15 cellular contexts compared by ENCODE assay signal in genomic region chr4:40038972-40039371, GRCh38.
DNase-seq lines count a peak whose midpoint lies in the region; ATAC-seq and TF ChIP-seq lines count a peak whose summit lies in the region.
"Had no signal": no experiment of that assay in that cellular context is flagged by ENCODE, and none has a peak within 500 bp of the region (broad histone marks: within the 10 kb centered on the region; RNA-seq: fewer than 3 reads in every experiment).

No MANE protein-coding gene starts in this region.

- no peaks in the 10 kb centered on the region for H3K27me3 ChIP-seq in RWPE2 (ENCODE audit: insufficient read depth, poor library complexity, severe bottlenecking)
- H3K27me3 ChIP-seq: SJSA1, thyroid gland had no signal

- peak; percentile 89 for ATAC-seq in RWPE2 (ENCODE audit: low read depth)
- ATAC-seq in GM21390 (IDR thresholded peaks at IDR 0.05; ENCODE audit: unreplicated experiment): no peak
- ATAC-seq: activated T-helper 17 cell treated with anti-CD3 and anti-CD28 coated beads, Interleukin-2, amount 50 U/mL, for 72 hours had no signal

- H3K36me3 ChIP-seq in RWPE2 (ENCODE audit: low read depth): no peaks in the 10 kb centered on the region
- H3K36me3 ChIP-seq: SJSA1, thyroid gland had no signal

- H3K4me3 ChIP-seq in RWPE2 (ENCODE audit: severe bottlenecking) (no peak overlapping the region), fibroblast of mammary gland (ENCODE audit: control insufficient read depth, low read depth, low read length) (no peak overlapping the region)
- H3K4me3 ChIP-seq: SJSA1, smooth muscle cell, thyroid gland had no signal

- peak overlapping the region; percentile 46 for H3K27ac ChIP-seq in RWPE2 (ENCODE audit: poor library complexity, severe bottlenecking)
- H3K27ac ChIP-seq: SJSA1, thyroid gland had no signal

- no peaks in the 10 kb centered on the region for H3K9me3 ChIP-seq in RWPE2 (ENCODE audit: severe bottlenecking)
- H3K9me3 ChIP-seq: SJSA1, thyroid gland had no signal

- TF ChIP-seq CTCF in RWPE2 (IDR thresholded peaks at IDR 0.05; ENCODE audit: poor library complexity, severe bottlenecking): no peak
- no peak for TF ChIP-seq CTCF in fibroblast of mammary gland (conservative IDR thresholded peaks at IDR 0.05; ENCODE audit: control insufficient read depth, insufficient read depth, low read depth, low read length)

- peaks cover 4% of the 10 kb centered on the region for H3K4me1 ChIP-seq in RWPE2 (ENCODE audit: insufficient read depth, poor library complexity, severe bottlenecking)
- H3K4me1 ChIP-seq: SJSA1, thyroid gland had no signal

- DNase-seq in HCEC 1CT (peak; percentile 78), RWPE2 (ENCODE audit: low spot score) (no peak), fibroblast of mammary gland (ENCODE audit: low read depth) (peak; percentile 72), stromal cell of bone marrow (ENCODE audit: low read depth) (peak; percentile 18), LoVo (ENCODE audit: low spot score) (no peak)
- no peak for DNase-seq in activated CD4-positive, alpha-beta T cell treated with anti-CD3 and anti-CD28 coated beads, Interleukin-2, amount 50 U/mL, for 48 hours
- DNase-seq: activated CD4-positive, CD25-positive, alpha-beta regulatory T cell treated with anti-CD3 and anti-CD28 coated beads, Interleukin-2, amount 50 U/mL, for 72 hours; DMS79; immature natural killer cell; NCI-H2029; thyroid gland had no signal

Comparison
In these comparisons a context has a peak if more than half of its experiments do, and no peak if none do; other contexts are left out.
1. DNase-seq: peak in HCEC 1CT (single experiment), fibroblast of mammary gland (single experiment) and stromal cell of bone marrow (single experiment); none in RWPE2 (single experiment), activated CD4-positive, alpha-beta T cell treated with anti-CD3 and anti-CD28 coated beads, Interleukin-2, amount 50 U/mL, for 48 hours (0 of 2) and LoVo (single experiment).